In the genomic region with DNA sequence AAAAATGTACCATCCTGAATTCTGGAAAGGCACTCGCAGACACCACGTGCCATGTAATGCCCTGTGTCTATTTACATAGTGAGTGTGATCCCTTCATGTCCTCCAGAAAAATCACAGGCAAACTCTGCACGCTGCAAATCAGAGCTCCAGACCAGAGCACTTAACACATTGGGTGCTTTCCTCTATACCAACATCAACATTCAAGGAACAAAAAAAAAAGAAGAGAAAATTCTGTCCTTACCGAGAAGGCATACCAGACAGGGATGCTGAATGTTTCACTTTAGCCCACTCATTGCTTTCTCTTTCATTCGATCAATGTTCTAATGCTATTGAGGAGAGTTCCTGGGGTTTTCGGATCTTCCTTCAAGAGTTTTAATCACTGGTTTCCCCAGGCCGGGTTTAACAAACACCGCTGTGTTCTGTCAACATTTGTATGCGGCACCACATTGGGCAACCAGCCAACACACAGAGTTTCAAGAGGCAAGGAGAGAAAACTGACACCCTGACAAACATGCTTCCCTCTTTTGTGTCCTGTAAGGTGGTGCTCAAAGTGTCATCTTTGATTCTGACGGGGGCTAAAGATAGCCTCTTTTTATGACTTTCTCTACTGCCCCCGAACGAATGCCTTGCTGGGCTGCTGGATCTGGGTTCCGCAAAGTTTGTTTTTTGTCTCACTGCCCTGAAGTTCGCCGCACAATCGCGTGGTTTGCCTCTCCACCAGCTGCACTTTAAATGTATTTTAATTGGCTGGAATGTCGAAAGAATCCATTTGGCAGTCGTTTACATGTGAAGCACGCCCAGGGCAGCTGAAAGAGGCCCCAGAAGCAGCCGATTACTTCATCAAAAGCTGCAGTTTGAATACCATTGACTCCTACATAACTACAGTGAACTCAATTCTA, we compare ENCODE assay signal across 8 cellular contexts.
DNase-seq lines count a peak whose midpoint lies in the region; ATAC-seq, FAIRE-seq and TF ChIP-seq lines count a peak whose summit lies in the region.

No MANE protein-coding gene starts in this region.

- H3K27me3 ChIP-seq in SJSA1 (replicated peaks) (no peaks in the 10 kb centered on the region), cardiac muscle cell (no peaks in the 10 kb centered on the region), pancreas (no peaks in the 10 kb centered on the region)

- H3K9me3 ChIP-seq in SJSA1 (replicated peaks): no peaks in the 10 kb centered on the region
- no peaks in the 10 kb centered on the region for H3K9me3 ChIP-seq in cardiac muscle cell (ENCODE audit: low read depth)
- no peaks in the 10 kb centered on the region for H3K9me3 ChIP-seq in pancreas

- DNase-seq in HTR-8/SVneo (ENCODE audit: insufficient read length, low spot score) (peak; percentile 17), SJSA1 (ENCODE audit: low read depth in 1 of 2, low spot score in 2 of 2) (peak; percentile 64 to 81), cardiac muscle cell (ENCODE audit: low read depth in 1 of 2, low spot score in 1 of 2) (peak; percentile 65 to 89), pancreas (peak; percentile 26 to 68 (median 51)), activated gamma-delta T cell (lab: John Stamatoyannopoulos, UW) (no peak), OCI-M2 (lab: John Stamatoyannopoulos, UW; ENCODE audit: unreplicated experiment) (no peak)

- peak; percentile 43 to 82 (median 69) for ATAC-seq in pancreas
- no peak for ATAC-seq in HG03520 (IDR thresholded peaks at IDR 0.05; ENCODE audit: unreplicated experiment)
- ATAC-seq in GM21423 (IDR thresholded peaks at IDR 0.05; ENCODE audit: unreplicated experiment): no peak

- peak overlapping the region; percentile 51 for H3K27ac ChIP-seq in SJSA1
- H3K27ac ChIP-seq in cardiac muscle cell: peak overlapping the region; percentile 57
- H3K27ac ChIP-seq in pancreas: no peak overlapping the region

- peaks cover 19% of the 10 kb centered on the region for H3K4me1 ChIP-seq in SJSA1 (replicated peaks)
- peaks cover 30% of the 10 kb centered on the region for H3K4me1 ChIP-seq in cardiac muscle cell (ENCODE audit: low read depth)
- peaks cover 0 to 13% (median 6%) of the 10 kb centered on the region in 3 donors for H3K4me1 ChIP-seq in pancreas

- intact Hi-C loops in pancreas (cut with DNase I): no loop called here

- no peak for FAIRE-seq in HTR-8/SVneo (lab: Jason Lieb, UNC)
- no peak for FAIRE-seq in pancreas (lab: Jason Lieb, UNC)

- TF ChIP-seq CTCF in cardiac muscle cell (IDR thresholded peaks at IDR 0.05; ENCODE audit: low read depth, low read length) (no peak), pancreas (IDR thresholded peaks at IDR 0.05) (no peak)

- WGBS in pancreas, 2 donors: 5 to 6% methylated on average over 21 of the region's 21 CpGs

- H3K4me3 ChIP-seq in SJSA1 (peak overlapping the region; percentile 33), cardiac muscle cell (no peak overlapping the region), pancreas (peak overlapping the region in 2 of 4 donors; percentile 5 to 23)

- H3K36me3 ChIP-seq in SJSA1 (no peaks in the 10 kb centered on the region), cardiac muscle cell (no peaks in the 10 kb centered on the region), pancreas (no peaks in the 10 kb centered on the region)

Comparison
In these comparisons a context has a peak if more than half of its experiments do, and no peak if none do; other contexts are left out.
1. DNase-seq: peak in HTR-8/SVneo (single experiment), SJSA1 (2 of 2), cardiac muscle cell (2 of 2) and pancreas (6 of 6); none in activated gamma-delta T cell (single experiment) and OCI-M2 (single experiment).
2. H3K27ac ChIP-seq: peak in SJSA1 (single experiment) and cardiac muscle cell (single experiment); none in pancreas (0 of 4).
3. ATAC-seq: peak in pancreas (4 of 4); none in HG03520 (single experiment) and GM21423 (single experiment).